Comparison of ENCODE assay signal across 21 cellular contexts in genomic region chr7:31251441-31251840, GRCh38.
"Had no signal": no experiment of that assay in that cellular context is flagged by ENCODE, and none has a peak within 500 bp of the region (broad histone marks: within the 10 kb centered on the region; RNA-seq: fewer than 3 reads in every experiment).

No MANE protein-coding gene starts in this region.

- H3K4me1 Mint-ChIP-seq: activated naive CD8-positive, alpha-beta T cell treated with anti-CD3 and anti-CD28 coated beads, Interleukin-2, amount 50 U/mL, for 24 hours; activated T-helper 17 cell treated with anti-CD3 and anti-CD28 coated beads, Interleukin-2, amount 50 U/mL, for 72 hours; stimulated activated naive B cell treated with anti-CD40 and anti-IgM and Interleukin-4, amounts not matched to agents 10 μg/mL and 1 μg/mL and 100 μg/mL, for 72 hours had no signal

- H3K27me3 ChIP-seq: right atrium auricular region, uterus had no signal

- H3K9me3 ChIP-seq: left ventricle myocardium inferior, right atrium auricular region, tibial artery, uterus had no signal

- H3K36me3 ChIP-seq: left ventricle myocardium inferior, right atrium auricular region, tibial artery, uterus had no signal

- H3K4me3 ChIP-seq: left ventricle myocardium inferior, right atrium auricular region, skin epidermis, tibial artery, uterus had no signal

- H3K36me3 Mint-ChIP-seq: stimulated activated naive B cell treated with anti-CD40 and anti-IgM and Interleukin-4, amounts not matched to agents 10 μg/mL and 1 μg/mL and 100 μg/mL, for 72 hours had no signal

- H3K9me3 Mint-ChIP-seq: activated naive CD4-positive, alpha-beta T cell treated with anti-CD3 and anti-CD28 coated beads for 36 hours; activated naive CD8-positive, alpha-beta T cell treated with anti-CD3 and anti-CD28 coated beads, Interleukin-2, amount 50 U/mL, for 24 hours; activated T-helper 17 cell treated with anti-CD3 and anti-CD28 coated beads, Interleukin-2, amount 50 U/mL, for 72 hours; effector memory CD8-positive, alpha-beta T cell; nephron had no signal

- H3K27ac Mint-ChIP-seq: activated naive CD4-positive, alpha-beta T cell treated with anti-CD3 and anti-CD28 coated beads for 36 hours; activated naive CD8-positive, alpha-beta T cell treated with anti-CD3 and anti-CD28 coated beads, Interleukin-2, amount 50 U/mL, for 24 hours; activated T-helper 17 cell treated with anti-CD3 and anti-CD28 coated beads, Interleukin-2, amount 50 U/mL, for 72 hours; effector memory CD8-positive, alpha-beta T cell; nephron; progenitor cell of endocrine pancreas; stimulated activated naive B cell treated with anti-CD40 and anti-IgM and Interleukin-4, amounts not matched to agents 10 μg/mL and 1 μg/mL and 100 μg/mL, for 72 hours had no signal

- H3K4me1 ChIP-seq: left ventricle myocardium inferior, right atrium auricular region, tibial artery, uterus had no signal

- DNase-seq: activated CD4-positive, alpha-beta T cell treated with anti-CD3 and anti-CD28 coated beads for 1 hour; activated CD4-positive, alpha-beta T cell treated with anti-CD3 and anti-CD28 coated beads, Interleukin-2, amount 50 U/mL, for 4 hours; activated naive CD4-positive, alpha-beta T cell treated with anti-CD3 and anti-CD28 coated beads for 36 hours; activated naive CD8-positive, alpha-beta T cell treated with anti-CD3 and anti-CD28 coated beads, Interleukin-2, amount 50 U/mL, for 24 hours; aorta; dermis blood vessel endothelial cell; effector memory CD8-positive, alpha-beta T cell; erythroblast; left ventricle myocardium inferior; occipital lobe; stimulated activated CD4-positive, alpha-beta T cell treated with anti-CD3 and anti-CD28 coated beads, Interleukin-15, amount 100 ng/mL, for 24 hours; stimulated activated CD4-positive, alpha-beta T cell treated with anti-CD3 and anti-CD28 coated beads, Interleukin-4, amount 100 ng/mL, for 1 hour; stimulated activated naive B cell treated with anti-CD40 and anti-IgM and Interleukin-4, amounts not matched to agents 10 μg/mL and 1 μg/mL and 100 μg/mL, for 72 hours; T-helper 9 cell; tibial artery; uterus had no signal

- H3K27me3 Mint-ChIP-seq: activated T-helper 17 cell treated with anti-CD3 and anti-CD28 coated beads, Interleukin-2, amount 50 U/mL, for 72 hours; effector memory CD8-positive, alpha-beta T cell; stimulated activated naive B cell treated with anti-CD40 and anti-IgM and Interleukin-4, amounts not matched to agents 10 μg/mL and 1 μg/mL and 100 μg/mL, for 72 hours had no signal

- H3K4me3 Mint-ChIP-seq: activated naive CD4-positive, alpha-beta T cell treated with anti-CD3 and anti-CD28 coated beads for 36 hours; activated naive CD8-positive, alpha-beta T cell treated with anti-CD3 and anti-CD28 coated beads, Interleukin-2, amount 50 U/mL, for 24 hours; activated T-helper 17 cell treated with anti-CD3 and anti-CD28 coated beads, Interleukin-2, amount 50 U/mL, for 72 hours; effector memory CD8-positive, alpha-beta T cell; nephron; stimulated activated naive B cell treated with anti-CD40 and anti-IgM and Interleukin-4, amounts not matched to agents 10 μg/mL and 1 μg/mL and 100 μg/mL, for 72 hours had no signal

- H3K27ac ChIP-seq: left ventricle myocardium inferior, right atrium auricular region, skin epidermis, tibial artery, uterus had no signal
